In genomic region chr18:68840554-68841263, GRCh38 we compare ENCODE assay signal across 9 cellular contexts. TPM values are rescaled to one million over a fixed set of nuclear protein-coding genes. Genes with fewer than 3 reads are reported as not detected.
A peak's percentile ranks its signal among the peaks of the same experiment; 100 is the strongest.
DNase-seq lines count a peak whose midpoint lies in the region; ATAC-seq and TF ChIP-seq lines count a peak whose summit lies in the region.
"Had no signal": no experiment of that assay in that cellular context is flagged by ENCODE, and none has a peak within 500 bp of the region (broad histone marks: within the 10 kb centered on the region; RNA-seq: fewer than 3 reads in every experiment).

No MANE protein-coding gene starts in this region.

- H3K27ac Mint-ChIP-seq in osteocyte (ENCODE audit: unreplicated experiment): peak overlapping the region; percentile 90

- no peaks in the 10 kb centered on the region for H3K27me3 Mint-ChIP-seq in osteocyte (ENCODE audit: unreplicated experiment)

- no peaks in the 10 kb centered on the region for H3K27me3 ChIP-seq in GM23248 (replicated peaks; ENCODE audit: insufficient read depth)
- no peaks in the 10 kb centered on the region for H3K27me3 ChIP-seq in PC-3 (ENCODE audit: low read length)
- H3K27me3 ChIP-seq in thyroid gland: no peaks in the 10 kb centered on the region

- H3K9me3 ChIP-seq in GM23248 (ENCODE audit: low read depth) (no peaks in the 10 kb centered on the region), PC-3 (ENCODE audit: low read length) (no peaks in the 10 kb centered on the region), thyroid gland (no peaks in the 10 kb centered on the region)

- H3K9ac ChIP-seq in GM23248 (peak overlapping the region; percentile 10; the same call in 1 of the 2 replicates), PC-3 (ENCODE audit: low read length) (peak overlapping the region; percentile 66)

- H3K36me3 Mint-ChIP-seq in osteocyte (ENCODE audit: unreplicated experiment): peaks cover 12% of the 10 kb centered on the region

- peak overlapping the region; percentile 9; the same call in 1 of the 2 replicates for H3K4me3 ChIP-seq in GM23248
- no peak overlapping the region for H3K4me3 ChIP-seq in PC-3 (ENCODE audit: low read length)
- H3K4me3 ChIP-seq in fibroblast of mammary gland (ENCODE audit: control insufficient read depth, low read depth, low read length): no peak overlapping the region
- H3K4me3 ChIP-seq in thyroid gland (replicated peaks in 1 of 3): no peak overlapping the region

- peak overlapping the region; percentile 1 for H3K4me3 Mint-ChIP-seq in osteocyte (ENCODE audit: unreplicated experiment)

- in situ Hi-C loops in GM23248 (cut with MboI): loop anchor here (10.0 kb wide), 1 partner anchor 1254 kb away; no protein-coding TSS in a partner anchor

- WGBS in GM23248 (ENCODE audit: low coverage in 1 of 2, low lambda C conversion rate in 2 of 2, missing lambda C conversion rate in 2 of 2), 2 experiments: 21 to 22% methylated on average over 7 of the region's 7 CpGs
- 71 to 74% methylated on average over 7 of the region's 7 CpGs for WGBS in thyroid gland, 2 donors

- H3K4me1 ChIP-seq in GM23248 (ENCODE audit: insufficient read depth): peaks cover 43% of the 10 kb centered on the region
- peaks cover 25% of the 10 kb centered on the region for H3K4me1 ChIP-seq in PC-3 (ENCODE audit: insufficient read depth, low read length)
- no peaks in the 10 kb centered on the region for H3K4me1 ChIP-seq in thyroid gland

- H3K79me2 ChIP-seq in GM23248 (ENCODE audit: insufficient read depth): no peaks in the 10 kb centered on the region
- no peaks in the 10 kb centered on the region for H3K79me2 ChIP-seq in PC-3 (ENCODE audit: low read length)

- H3K27ac ChIP-seq in GM23248 (peak overlapping the region; percentile 78), PC-3 (ENCODE audit: low read length) (peak overlapping the region; percentile 94), thyroid gland (peak overlapping the region in 1 of 3 donors; percentile 24)

- peaks cover 45% of the 10 kb centered on the region for H3K4me1 Mint-ChIP-seq in osteocyte (ENCODE audit: unreplicated experiment)

- H2AFZ ChIP-seq in GM23248: peak overlapping the region; percentile 39
- H2AFZ ChIP-seq in PC-3 (ENCODE audit: low read length): no peak overlapping the region

- DNase-seq in GM23248 (peak; percentile 95), PC-3 (peak; percentile 86), fibroblast of mammary gland (ENCODE audit: low read depth) (peak; percentile 97), osteocyte (ENCODE audit: extremely low spot score, unreplicated experiment) (no peak), NCI-H2171 (lab: John Stamatoyannopoulos, UW) (no peak), thyroid gland (no peak)
- DNase-seq: NCI-H1417 treated with DMSO at 0.1 percent for 48 hours had no signal

- TF ChIP-seq POLR2A in thyroid gland (IDR thresholded peaks at IDR 0.05): no peak

- peak overlapping the region; percentile 68 for H3K4me2 ChIP-seq in GM23248 (ENCODE audit: unreplicated experiment)
- H3K4me2 ChIP-seq in PC-3 (ENCODE audit: low read length): peak overlapping the region; percentile 56

- H3K9me3 Mint-ChIP-seq in osteocyte (ENCODE audit: unreplicated experiment): no peaks in the 10 kb centered on the region

- no TSS peak for BruUV-seq in PC-3 (replicated peaks; lab: Mats Ljungman, UMichigan)

- H3F3A ChIP-seq in GM23248 (ENCODE audit: insufficient read depth) (peaks cover 39% of the 10 kb centered on the region), PC-3 (ENCODE audit: low read length, unreplicated experiment) (no peaks in the 10 kb centered on the region)

- ATAC-seq in PC-3 (peak; percentile 84), HG03571 (IDR thresholded peaks at IDR 0.05; ENCODE audit: unreplicated experiment) (no peak), HG03521 (IDR thresholded peaks at IDR 0.05; ENCODE audit: unreplicated experiment) (no peak)

- no peaks in the 10 kb centered on the region for H3K36me3 ChIP-seq in GM23248 (ENCODE audit: low read depth)
- H3K36me3 ChIP-seq in PC-3 (ENCODE audit: low read depth, low read length): no peaks in the 10 kb centered on the region
- H3K36me3 ChIP-seq in thyroid gland: no peaks in the 10 kb centered on the region

- POLR2A ChIA-PET in PC-3 (lab: Charles Lee; ENCODE audit: unreplicated experiment): interaction anchor here (0.6 kb wide), 1 partner anchor 44 kb away, joined by 5 read pairs; no protein-coding TSS in a partner anchor

- CTCF ChIA-PET in PC-3 (lab: Charles Lee): no interaction called here

- TF ChIP-seq CTCF in PC-3 (conservative IDR thresholded peaks at IDR 0.05; ENCODE audit: low read depth, low read length) (no peak), fibroblast of mammary gland (conservative IDR thresholded peaks at IDR 0.05; ENCODE audit: control insufficient read depth, insufficient read depth, low read depth, low read length) (no peak), osteocyte (IDR thresholded peaks at IDR 0.05) (no peak), thyroid gland (IDR thresholded peaks at IDR 0.05) (no peak)

- H4K20me1 ChIP-seq in GM23248 (ENCODE audit: insufficient read depth) (no peaks in the 10 kb centered on the region), PC-3 (ENCODE audit: low read length) (no peaks in the 10 kb centered on the region)

- H3K9me2 ChIP-seq in GM23248 (ENCODE audit: insufficient read depth) (no peaks in the 10 kb centered on the region), PC-3 (replicated peaks; ENCODE audit: low read length) (no peaks in the 10 kb centered on the region)

- intact Hi-C loops in PC-3 (cut with micrococcal nuclease) (loop anchor here (2.0 to 10.0 kb wide), 2 partner anchors 42 to 106 kb away; partner anchors contain the start of gene CCDC102B), thyroid gland (cut with DNase I) (no loop called here)

RNA-seq across cellular contexts. Expression of gene CCDC102B, which starts 42.8 kb away (rescaled TPM):
- total RNA-seq in GM23248 (2014; rRNA removed; shearing (Covaris generic)): 0.89 and 3.2 TPM in 2 replicates
- polyA plus RNA-seq in GM23248 (2016; fragmentation: Nextera tagmentation; extraction: Ambion mirVana): 0.56 and 1.7 TPM in 2 replicates
- total RNA-seq in PC-3 (2014; rRNA removed) (2.2 and 2.4 TPM in 2 replicates), osteocyte (18.5 and 18.9 TPM in 2 replicates), thyroid gland (10 to 100 TPM; 12.9 to 17.1 (median 16.2) TPM)

Comparison
In these comparisons a context has a peak if more than half of its experiments do, and no peak if none do; other contexts are left out.
1. DNase-seq: peak in GM23248 (single experiment), PC-3 (single experiment) and fibroblast of mammary gland (single experiment); none in osteocyte (single experiment), NCI-H2171 (single experiment) and thyroid gland (0 of 2).